Comparison of ENCODE assay signal across 8 cellular contexts in the genomic region with DNA sequence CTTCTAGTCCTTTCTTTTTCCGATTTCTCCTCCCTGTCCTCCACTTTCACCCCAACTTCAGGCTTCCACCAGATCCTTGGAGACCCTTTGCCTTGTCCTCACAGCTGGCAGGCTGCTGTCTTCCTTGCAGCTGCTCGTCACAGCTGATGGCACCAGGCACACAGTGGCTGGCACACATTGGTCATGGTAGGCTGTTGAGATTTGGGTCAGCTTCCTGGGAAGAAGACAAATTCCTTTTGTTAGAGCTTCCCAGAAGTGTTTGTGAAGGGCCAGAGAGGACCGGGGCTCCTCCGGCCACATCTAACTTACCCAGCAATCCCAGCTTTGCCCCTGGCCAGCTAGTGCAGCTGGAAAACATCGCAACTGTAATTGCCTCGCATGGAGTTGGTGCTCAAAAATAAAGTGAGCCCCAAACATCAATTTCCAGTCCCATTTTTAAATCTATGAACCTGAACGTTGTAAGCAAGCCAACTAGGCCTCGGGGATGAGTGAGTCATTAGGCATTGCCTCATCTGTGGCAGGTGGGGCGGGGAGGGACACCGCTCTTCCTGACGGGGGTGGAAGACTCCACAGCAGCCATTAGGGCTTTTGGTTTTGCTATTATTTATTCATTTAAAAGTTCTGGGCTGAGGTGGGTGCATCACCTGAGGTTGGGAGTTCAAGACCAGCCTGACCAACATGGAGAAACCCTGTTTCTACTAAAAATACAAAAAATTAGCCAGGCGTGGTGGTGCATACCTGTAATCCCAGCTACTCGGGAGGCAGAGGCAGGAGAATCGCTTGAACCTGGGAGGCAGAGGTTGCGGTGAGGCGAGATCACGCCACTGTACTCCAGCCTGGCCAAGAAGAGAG. TPM values are rescaled to one million over a fixed set of nuclear protein-coding genes. Genes with fewer than 3 reads are reported as not detected.
DNase-seq lines count a peak whose midpoint lies in the region; TF ChIP-seq lines count a peak whose summit lies in the region.

No MANE protein-coding gene starts in this region.

- peak overlapping the region; percentile 96 to 97 for H3K27ac ChIP-seq in breast epithelium
- peak overlapping the region; percentile 74 to 89 (median 83) for H3K27ac ChIP-seq in transverse colon

- H3K4me3 ChIP-seq in breast epithelium (peak overlapping the region in 1 of 3 donors; percentile 38), lower leg skin (ENCODE audit: low read depth, poor library complexity, severe bottlenecking) (no peak overlapping the region), transverse colon (no peak overlapping the region)

- DNase-seq in SHP77 (lab: John Stamatoyannopoulos, UW) (peak; percentile 23 to 61), SHP77 treated with DMSO at 0.1 percent for 48 hours (lab: John Stamatoyannopoulos, UW) (no peak), breast epithelium (ENCODE audit: low spot score in 2 of 2) (peak; percentile 85 to 93), lower leg skin (ENCODE audit: low spot score in 2 of 2) (peak; percentile 78 to 93), transverse colon (peak; percentile 26), OCI-M2 (lab: John Stamatoyannopoulos, UW; ENCODE audit: unreplicated experiment) (no peak), NCI-H2227 treated with DMSO at 0.1 percent for 48 hours (lab: John Stamatoyannopoulos, UW) (no peak)
- DNase-seq in activated T-cell treated with anti-CD3 and anti-CD28 coated beads, Interleukin-2, amount 50 U/mL, for 48 hours: no peak

- in situ Hi-C loops in transverse colon (cut with MboI; ENCODE audit: low pct_ligation_motif_present in 1 of 4, low pct_unique_long_range_greater_than_20kb in 1 of 4, low sequenced_read_pairs in 3 of 4): no loop called here

- H3K36me3 ChIP-seq in breast epithelium (no peaks in the 10 kb centered on the region), transverse colon (no peaks in the 10 kb centered on the region)

- TF ChIP-seq EP300 in transverse colon (IDR thresholded peaks at IDR 0.05; ENCODE audit: low read depth): no peak

- intact Hi-C loops in breast epithelium (cut with DNase I; ENCODE audit: low total_unique reads): no loop called here
- intact Hi-C loops in lower leg skin (cut with DNase I; ENCODE audit: low total_unique reads): no loop called here
- intact Hi-C loops in transverse colon (cut with DNase I; ENCODE audit: low total_unique reads): no loop called here

- no peaks in the 10 kb centered on the region for H3K27me3 ChIP-seq in breast epithelium
- H3K27me3 ChIP-seq in transverse colon: no peaks in the 10 kb centered on the region

- TF ChIP-seq CTCF in breast epithelium (IDR thresholded peaks at IDR 0.05): no peak
- TF ChIP-seq CTCF in lower leg skin (IDR thresholded peaks at IDR 0.05): no peak
- no peak for TF ChIP-seq CTCF in transverse colon (IDR thresholded peaks at IDR 0.05)

- peaks cover 11 to 18% of the 10 kb centered on the region in 2 donors for H3K4me1 ChIP-seq in breast epithelium
- H3K4me1 ChIP-seq in transverse colon: peaks cover 4 to 19% (median 8%) of the 10 kb centered on the region in 4 donors

- 38 to 43% methylated on average over 17 of the region's 17 CpGs for WGBS in lower leg skin, 2 donors
- WGBS in transverse colon (ENCODE audit: low coverage in 1 of 2), 2 donors: 74 to 76% methylated on average over 7 to 17 of the region's 17 CpGs

- H3K9me3 ChIP-seq in breast epithelium (peaks cover 0 to 5% of the 10 kb centered on the region in 2 donors), transverse colon (no peaks in the 10 kb centered on the region)

- no peak for TF ChIP-seq POLR2A in breast epithelium (IDR thresholded peaks at IDR 0.05)
- no peak for TF ChIP-seq POLR2A in lower leg skin (IDR thresholded peaks at IDR 0.05)
- no peak for TF ChIP-seq POLR2A in transverse colon (IDR thresholded peaks at IDR 0.05)

RNA-seq across cellular contexts. Expression of a gene that starts 12.4 kb away (rescaled TPM):
- not detected for total RNA-seq in breast epithelium
- not detected for total RNA-seq in lower leg skin
- total RNA-seq in transverse colon: not detected

RNA-seq across cellular contexts. Expression of a gene that starts 23.3 kb away (rescaled TPM):
- total RNA-seq in breast epithelium (under 1 TPM in 2 of 3 donors, not detected in 1; 0.73 to 0.96 TPM), lower leg skin (1 to 10 TPM in 1 of 4 donors, not detected in 3; 1.8 TPM), transverse colon (not detected)

Comparison
In these comparisons a context has a peak if more than half of its experiments do, and no peak if none do; other contexts are left out.
1. DNase-seq: peak in SHP77 (2 of 2), breast epithelium (2 of 2), lower leg skin (2 of 2) and transverse colon (single experiment); none in SHP77 treated with DMSO at 0.1 percent for 48 hours (single experiment), activated T-cell treated with anti-CD3 and anti-CD28 coated beads, Interleukin-2, amount 50 U/mL, for 48 hours (0 of 2), OCI-M2 (single experiment) and NCI-H2227 treated with DMSO at 0.1 percent for 48 hours (single experiment).